28 cellular contexts compared by ENCODE assay signal in genomic region chr6:44999066-44999465, GRCh38.
"Had no signal": no experiment of that assay in that cellular context is flagged by ENCODE, and none has a peak within 500 bp of the region (broad histone marks: within the 10 kb centered on the region; RNA-seq: fewer than 3 reads in every experiment).

No MANE protein-coding gene starts in this region.

- H3K36me3 ChIP-seq: breast epithelium, SJSA1 had no signal

- H3K9me3 Mint-ChIP-seq: activated naive CD4-positive, alpha-beta T cell treated with anti-CD3 and anti-CD28 coated beads, Interleukin-2, amount 50 U/mL, for 24 hours; T-helper 1 cell treated with Interleukin-12 subunit alpha and Interleukin-12 subunit beta and Interleukin-4 antibody, amounts not matched to agents 30 μg/mL and 1 μg/mL, for 36 hours had no signal

- H3K27ac ChIP-seq: breast epithelium, SJSA1 had no signal

- ATAC-seq: activated CD4-positive, CD25-positive, alpha-beta regulatory T cell treated with anti-CD3 and anti-CD28 coated beads, Interleukin-2, amount 50 U/mL, for 24 hours; activated CD8-positive, alpha-beta T cell treated with anti-CD3 and anti-CD28 coated beads, Interleukin-2, amount 10 ng/mL, durations not matched to agents 7 days and 5 days; SK-N-SH treated with all-trans-retinoic acid at 6 μM for 48 hours had no signal

- H3K27me3 Mint-ChIP-seq: activated naive CD4-positive, alpha-beta T cell treated with anti-CD3 and anti-CD28 coated beads, Interleukin-2, amount 50 U/mL, for 24 hours had no signal

- H3K4me1 ChIP-seq: breast epithelium, SJSA1 had no signal

- H3K4me3 Mint-ChIP-seq: activated CD8-positive, alpha-beta T cell treated with anti-CD3 and anti-CD28 coated beads, Interleukin-2, amount 10 ng/mL, durations not matched to agents 7 days and 5 days; activated naive CD4-positive, alpha-beta T cell treated with anti-CD3 and anti-CD28 coated beads, Interleukin-2, amount 50 U/mL, for 24 hours; T-helper 1 cell treated with Interleukin-12 subunit alpha and Interleukin-12 subunit beta and Interleukin-4 antibody, amounts not matched to agents 30 μg/mL and 1 μg/mL, for 36 hours had no signal

- H3K27ac Mint-ChIP-seq: activated CD8-positive, alpha-beta T cell treated with anti-CD3 and anti-CD28 coated beads, Interleukin-2, amount 10 ng/mL, durations not matched to agents 7 days and 5 days; activated naive CD4-positive, alpha-beta T cell treated with anti-CD3 and anti-CD28 coated beads, Interleukin-2, amount 50 U/mL, for 24 hours; T-helper 1 cell treated with Interleukin-12 subunit alpha and Interleukin-12 subunit beta and Interleukin-4 antibody, amounts not matched to agents 30 μg/mL and 1 μg/mL, for 36 hours had no signal

- H3K9me3 ChIP-seq: breast epithelium, SJSA1 had no signal

- FAIRE-seq: RCC 7860 had no signal

- H3K4me3 ChIP-seq: breast epithelium, SJSA1 had no signal

- H3K27me3 ChIP-seq: breast epithelium, SJSA1 had no signal

- DNase-seq: activated CD4-positive, alpha-beta T cell treated with anti-CD3 and anti-CD28 coated beads for 4 hours; activated CD4-positive, alpha-beta T cell treated with anti-CD3 and anti-CD28 coated beads, Interleukin-2, amount 50 U/mL, for 4 hours; activated CD8-positive, alpha-beta memory T cell treated with anti-CD3 and anti-CD28 coated beads, Interleukin-2, amount 50 U/mL, for 48 hours; activated CD8-positive, alpha-beta T cell treated with anti-CD3 and anti-CD28 coated beads, Interleukin-2, amount 10 ng/mL, durations not matched to agents 7 days and 5 days; activated effector memory CD4-positive, alpha-beta T cell treated with Interleukin-2 at 50 U/mL for 16 hours; activated naive CD4-positive, alpha-beta T cell; activated T-cell treated with anti-CD3 and anti-CD28 coated beads, Interleukin-2, amount 50 U/mL, for 1 hour; aorta; caudate nucleus; MM.1S; NCI-H1105; NCI-H1436; NCI-H1694 treated with DMSO at 0.1 percent for 48 hours; NCI-H2029 treated with DMSO at 0.1 percent for 48 hours; NCI-H345; NCI-H510A; NCI-H526 treated with DMSO at 0.1 percent for 48 hours; NCI-H82; OCI-M1; SHP77; SW 1271 had no signal
